In genomic region chr1:109548321-109549267, GRCh38 we compare ENCODE assay signal across 1 cellular context.
TF ChIP-seq lines count a peak whose summit lies in the region.

Gene GNAI3, plus strand, starts transcription at chr1:109548615. Its CDS starts 106 bp downstream, at chr1:109548721.

TF ChIP-seq in HepG2, 621 proteins besides CTCF, POLR2A, EP300 and RAD21 (continued from another document and continues in another):
- TF ChIP-seq, protein P1, sequence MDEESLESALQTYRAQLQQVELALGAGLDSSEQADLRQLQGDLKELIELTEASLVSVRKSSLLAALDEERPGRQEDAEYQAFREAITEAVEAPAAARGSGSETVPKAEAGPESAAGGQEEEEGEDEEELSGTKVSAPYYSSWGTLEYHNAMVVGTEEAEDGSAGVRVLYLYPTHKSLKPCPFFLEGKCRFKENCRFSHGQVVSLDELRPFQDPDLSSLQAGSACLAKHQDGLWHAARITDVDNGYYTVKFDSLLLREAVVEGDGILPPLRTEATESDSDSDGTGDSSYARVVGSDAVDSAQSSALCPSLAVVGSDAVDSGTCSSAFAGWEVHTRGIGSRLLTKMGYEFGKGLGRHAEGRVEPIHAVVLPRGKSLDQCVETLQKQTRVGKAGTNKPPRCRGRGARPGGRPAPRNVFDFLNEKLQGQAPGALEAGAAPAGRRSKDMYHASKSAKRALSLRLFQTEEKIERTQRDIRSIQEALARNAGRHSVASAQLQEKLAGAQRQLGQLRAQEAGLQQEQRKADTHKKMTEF (CRISPR knock-in tag; IDR thresholded peaks at IDR 0.05), result peak; percentile 50
- TF ChIP-seq, protein P2, sequence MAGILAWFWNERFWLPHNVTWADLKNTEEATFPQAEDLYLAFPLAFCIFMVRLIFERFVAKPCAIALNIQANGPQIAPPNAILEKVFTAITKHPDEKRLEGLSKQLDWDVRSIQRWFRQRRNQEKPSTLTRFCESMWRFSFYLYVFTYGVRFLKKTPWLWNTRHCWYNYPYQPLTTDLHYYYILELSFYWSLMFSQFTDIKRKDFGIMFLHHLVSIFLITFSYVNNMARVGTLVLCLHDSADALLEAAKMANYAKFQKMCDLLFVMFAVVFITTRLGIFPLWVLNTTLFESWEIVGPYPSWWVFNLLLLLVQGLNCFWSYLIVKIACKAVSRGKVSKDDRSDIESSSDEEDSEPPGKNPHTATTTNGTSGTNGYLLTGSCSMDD (CRISPR knock-in tag; IDR thresholded peaks at IDR 0.05), result no peak
- no peak for TF ChIP-seq GTF2F1 (IDR thresholded peaks at IDR 0.05; ENCODE audit: low read length)
- no peak for TF ChIP-seq ZNF260 (CRISPR knock-in tag; IDR thresholded peaks at IDR 0.05; ENCODE audit: borderline replicate concordance, low read depth)
- TF ChIP-seq FOXM1 (CRISPR knock-in tag; IDR thresholded peaks at IDR 0.05), result no peak
- TF ChIP-seq, protein P3, sequence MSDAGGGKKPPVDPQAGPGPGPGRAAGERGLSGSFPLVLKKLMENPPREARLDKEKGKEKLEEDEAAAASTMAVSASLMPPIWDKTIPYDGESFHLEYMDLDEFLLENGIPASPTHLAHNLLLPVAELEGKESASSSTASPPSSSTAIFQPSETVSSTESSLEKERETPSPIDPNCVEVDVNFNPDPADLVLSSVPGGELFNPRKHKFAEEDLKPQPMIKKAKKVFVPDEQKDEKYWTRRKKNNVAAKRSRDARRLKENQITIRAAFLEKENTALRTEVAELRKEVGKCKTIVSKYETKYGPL (CRISPR knock-in tag; IDR thresholded peaks at IDR 0.05), result no peak
- no peak for TF ChIP-seq ZNF142 (CRISPR knock-in tag; IDR thresholded peaks at IDR 0.05)
- 0 out of 2 replicates have a peak, but pooled peaks have one; percentile 20 for TF ChIP-seq MZF1 (CRISPR knock-in tag; IDR thresholded peaks at IDR 0.05; ENCODE audit: borderline replicate concordance)
- TF ChIP-seq JUND (CRISPR knock-in tag; IDR thresholded peaks at IDR 0.05), result peak; percentile 50; the same call in 1 of the 2 replicates
- no peak for TF ChIP-seq FUBP1 (CRISPR knock-in tag; IDR thresholded peaks at IDR 0.05; ENCODE audit: borderline replicate concordance)
- no peak for TF ChIP-seq ZNF256 (CRISPR knock-in tag; conservative IDR thresholded peaks at IDR 0.05)
- peak; percentile 69; the same call in 1 of the 2 replicates for TF ChIP-seq RFXAP (CRISPR knock-in tag; IDR thresholded peaks at IDR 0.05; ENCODE audit: borderline replicate concordance)
- no peak for TF ChIP-seq FIP1L1 (IDR thresholded peaks at IDR 0.05; ENCODE audit: borderline replicate concordance, insufficient read depth, low read depth, low read length)
- no peak for TF ChIP-seq ZNF784 (CRISPR knock-in tag; IDR thresholded peaks at IDR 0.05; ENCODE audit: borderline replicate concordance)
- TF ChIP-seq XRCC5 (optimal IDR thresholded peaks at IDR 0.05; ENCODE audit: low read length), result peak; percentile 29
- no peak for TF ChIP-seq ZNF17 (CRISPR knock-in tag; IDR thresholded peaks at IDR 0.05)
- TF ChIP-seq ZNF503 (CRISPR knock-in tag; IDR thresholded peaks at IDR 0.05), result no peak
- TF ChIP-seq TSC22D2 (CRISPR knock-in tag; IDR thresholded peaks at IDR 0.05; ENCODE audit: borderline replicate concordance), result peak; percentile 49; the same call in 1 of the 2 replicates
- no peak for TF ChIP-seq NCOA2 (CRISPR knock-in tag; IDR thresholded peaks at IDR 0.05)
- TF ChIP-seq ZSCAN20 (CRISPR knock-in tag; IDR thresholded peaks at IDR 0.05; ENCODE audit: borderline replicate concordance), result no peak; the same call in 1 of the 2 replicates
- TF ChIP-seq PAWR (CRISPR knock-in tag; IDR thresholded peaks at IDR 0.05; ENCODE audit: borderline replicate concordance), result 0 out of 2 replicates have a peak, but pooled peaks have one; percentile 46
- no peak for TF ChIP-seq TERF1 (CRISPR knock-in tag; IDR thresholded peaks at IDR 0.05)
- TF ChIP-seq MED1 (CRISPR knock-in tag; IDR thresholded peaks at IDR 0.05), result peak; percentile 51
- TF ChIP-seq MAFF (IDR thresholded peaks at IDR 0.05; ENCODE audit: low read depth, low read length), result no peak
- TF ChIP-seq ZNF713 (CRISPR knock-in tag; IDR thresholded peaks at IDR 0.05), result no peak
- TF ChIP-seq, protein P4, sequence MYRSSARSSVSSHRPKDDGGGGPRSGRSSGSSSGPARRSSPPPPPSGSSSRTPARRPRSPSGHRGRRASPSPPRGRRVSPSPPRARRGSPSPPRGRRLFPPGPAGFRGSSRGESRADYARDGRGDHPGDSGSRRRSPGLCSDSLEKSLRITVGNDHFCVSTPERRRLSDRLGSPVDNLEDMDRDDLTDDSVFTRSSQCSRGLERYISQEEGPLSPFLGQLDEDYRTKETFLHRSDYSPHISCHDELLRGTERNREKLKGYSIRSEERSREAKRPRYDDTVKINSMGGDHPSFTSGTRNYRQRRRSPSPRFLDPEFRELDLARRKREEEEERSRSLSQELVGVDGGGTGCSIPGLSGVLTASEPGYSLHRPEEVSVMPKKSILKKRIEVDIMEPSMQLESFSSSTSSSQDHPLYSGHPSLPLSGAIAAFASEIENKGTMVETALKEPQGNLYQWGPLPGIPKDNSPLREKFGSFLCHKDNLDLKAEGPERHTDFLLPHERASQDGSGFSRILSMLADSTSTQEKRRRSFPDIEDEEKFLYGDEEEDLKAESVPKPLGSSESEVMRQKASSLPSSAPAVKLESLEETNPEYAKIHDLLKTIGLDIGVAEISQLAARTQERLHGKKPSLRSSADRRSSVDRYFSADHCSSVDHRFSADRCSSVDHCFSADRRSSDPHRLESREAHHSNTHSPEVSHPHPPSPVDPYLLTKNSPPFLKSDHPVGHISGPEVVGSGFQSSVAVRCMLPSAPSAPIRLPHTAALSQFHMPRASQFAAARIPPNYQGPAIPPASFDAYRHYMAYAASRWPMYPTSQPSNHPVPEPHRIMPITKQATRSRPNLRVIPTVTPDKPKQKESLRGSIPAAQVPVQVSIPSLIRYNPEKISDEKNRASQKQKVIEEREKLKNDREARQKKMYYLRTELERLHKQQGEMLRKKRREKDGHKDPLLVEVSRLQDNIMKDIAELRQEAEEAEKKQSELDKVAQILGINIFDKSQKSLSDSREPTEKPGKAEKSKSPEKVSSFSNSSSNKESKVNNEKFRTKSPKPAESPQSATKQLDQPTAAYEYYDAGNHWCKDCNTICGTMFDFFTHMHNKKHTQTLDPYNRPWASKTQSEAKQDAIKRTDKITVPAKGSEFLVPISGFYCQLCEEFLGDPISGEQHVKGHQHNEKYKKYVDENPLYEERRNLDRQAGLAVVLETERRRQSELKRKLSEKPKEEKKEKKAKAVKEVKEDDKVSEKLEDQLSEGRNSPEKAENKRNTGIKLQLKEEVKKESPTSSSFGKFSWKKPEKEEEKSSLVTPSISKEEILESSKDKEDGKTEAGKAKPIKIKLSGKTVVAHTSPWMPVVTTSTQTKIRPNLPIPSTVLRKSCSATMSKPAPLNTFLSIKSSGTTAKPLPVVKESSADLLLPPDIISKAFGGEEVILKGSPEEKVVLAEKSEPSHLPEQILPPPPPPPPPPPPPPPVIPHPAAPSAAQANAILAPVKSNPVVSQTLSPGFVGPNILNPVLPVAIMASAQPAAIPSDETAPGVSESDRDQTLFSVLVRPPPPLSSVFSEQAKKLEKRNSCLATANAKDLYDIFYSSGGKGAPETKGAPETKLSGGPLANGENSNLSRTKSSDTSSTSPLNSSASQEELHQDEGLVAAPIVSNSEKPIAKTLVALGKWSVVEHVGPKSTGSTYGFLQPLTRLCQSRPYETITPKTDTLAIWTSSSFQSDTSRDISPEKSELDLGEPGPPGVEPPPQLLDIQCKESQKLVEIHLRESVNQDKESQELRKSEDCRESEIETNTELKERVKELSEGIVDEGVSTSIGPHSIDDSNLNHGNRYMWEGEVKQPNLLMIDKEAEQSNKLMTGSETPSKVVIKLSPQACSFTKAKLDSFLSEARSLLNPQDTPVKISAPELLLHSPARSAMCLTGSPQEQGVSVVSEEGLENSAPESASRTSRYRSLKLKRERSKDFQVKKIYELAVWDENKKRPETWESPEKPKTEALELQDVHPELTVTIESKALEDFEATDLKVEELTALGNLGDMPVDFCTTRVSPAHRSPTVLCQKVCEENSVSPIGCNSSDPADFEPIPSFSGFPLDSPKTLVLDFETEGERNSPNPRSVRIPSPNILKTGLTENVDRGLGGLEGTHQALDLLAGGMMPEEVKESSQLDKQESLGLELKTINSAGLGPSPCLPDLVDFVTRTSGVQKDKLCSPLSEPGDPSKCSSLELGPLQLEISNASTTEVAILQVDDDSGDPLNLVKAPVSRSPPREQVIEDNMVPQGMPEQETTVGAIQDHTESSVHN (CRISPR knock-in tag; IDR thresholded peaks at IDR 0.05), result no peak
- peak; percentile 61; the same call in 1 of the 2 replicates for TF ChIP-seq ARID2 (CRISPR knock-in tag; IDR thresholded peaks at IDR 0.05; ENCODE audit: borderline replicate concordance)
- TF ChIP-seq MED13 (CRISPR knock-in tag; IDR thresholded peaks at IDR 0.05), result peak; percentile 4; the same call in 1 of the 2 replicates
- 0 out of 2 replicates have a peak, but pooled peaks have one; percentile 25 for TF ChIP-seq ZNF251 (CRISPR knock-in tag; IDR thresholded peaks at IDR 0.05)
- 0 out of 2 replicates have a peak, but pooled peaks have one; percentile 21 for TF ChIP-seq RNF2 (conservative IDR thresholded peaks at IDR 0.05; ENCODE audit: low read depth)
- TF ChIP-seq HCFC1 (IDR thresholded peaks at IDR 0.05; ENCODE audit: low read depth, low read length), result peak; percentile 25; the same call in 1 of the 2 replicates
- no peak for TF ChIP-seq HNRNPH1 (optimal IDR thresholded peaks at IDR 0.05; ENCODE audit: low read depth, low read length)
- TF ChIP-seq SNAI1 (CRISPR knock-in tag; IDR thresholded peaks at IDR 0.05; ENCODE audit: borderline replicate concordance), result no peak
